ENCODE assay signal across 8 cellular contexts in genomic region chr10:86693721-86694369, GRCh38. TPM values are rescaled to one million over a fixed set of nuclear protein-coding genes. Genes with fewer than 3 reads are reported as not detected.
DNase-seq lines count a peak whose midpoint lies in the region; ATAC-seq and TF ChIP-seq lines count a peak whose summit lies in the region.

No MANE protein-coding gene starts in this region.

- ATAC-seq in esophagus mucosa = no peak

- peak; percentile 79 for DNase-seq in DMS 273 (lab: John Stamatoyannopoulos, UW; ENCODE audit: unreplicated experiment)
- DNase-seq in DMS 273 treated with DMSO at 0.1 percent for 48 hours (lab: John Stamatoyannopoulos, UW) = no peak
- DNase-seq in NB4 (ENCODE audit: low read depth) = peak; percentile 52
- peak; percentile 27 for DNase-seq in activated T-cell treated with anti-CD3 and anti-CD28 coated beads for 1 hour (ENCODE audit: low read depth)
- DNase-seq in fibroblast of the aortic adventitia (ENCODE audit: low read depth) = peak; percentile 70
- DNase-seq in retina = peak; percentile 73
- no peak for DNase-seq in GM19238 (ENCODE audit: insufficient read length, low spot score)

- H3K4me3 ChIP-seq in NB4 (ENCODE audit: low read depth, low read length) = no peak overlapping the region
- no peak overlapping the region for H3K4me3 ChIP-seq in fibroblast of the aortic adventitia (ENCODE audit: low read depth, low read length)

- no peak for TF ChIP-seq POLR2A in NB4 (IDR thresholded peaks at IDR 0.05; ENCODE audit: extremely low read depth, insufficient read length)

- TF ChIP-seq CTCF in NB4 (IDR thresholded peaks at IDR 0.05; ENCODE audit: low read depth, low read length) = peak; percentile 84
- peak; percentile 78 for TF ChIP-seq CTCF in fibroblast of the aortic adventitia (IDR thresholded peaks at IDR 0.05; ENCODE audit: insufficient read depth, low read length)

RNA-seq across cellular contexts. Expression of gene LDB3, which starts 25.5 kb away (rescaled TPM):
- under 0.01 TPM in 1 of 2 replicates, not detected in the other for total RNA-seq in fibroblast of the aortic adventitia (ENCODE audit: low replicate concordance)
- 0.56 TPM for total RNA-seq in esophagus mucosa

RNA-seq across cellular contexts. Expression of gene OPN4, which starts 39.5 kb away (rescaled TPM):
- total RNA-seq in fibroblast of the aortic adventitia (ENCODE audit: low replicate concordance) (not detected in 2 replicates), esophagus mucosa (not detected)

Comparison
In these comparisons a context has a peak if more than half of its experiments do, and no peak if none do; other contexts are left out.
1. DNase-seq: peak in DMS 273 (single experiment), NB4 (single experiment), activated T-cell treated with anti-CD3 and anti-CD28 coated beads for 1 hour (single experiment), fibroblast of the aortic adventitia (single experiment) and retina (single experiment); none in DMS 273 treated with DMSO at 0.1 percent for 48 hours (single experiment) and GM19238 (single experiment).